18 cellular contexts compared by ENCODE assay signal in genomic region chr2:47277187-47277586, GRCh38.
A peak's percentile ranks its signal among the peaks of the same experiment; 100 is the strongest.
DNase-seq lines count a peak whose midpoint lies in the region; ATAC-seq, FAIRE-seq and TF ChIP-seq lines count a peak whose summit lies in the region.
"Had no signal": no experiment of that assay in that cellular context is flagged by ENCODE, and none has a peak within 500 bp of the region (broad histone marks: within the 10 kb centered on the region; RNA-seq: fewer than 3 reads in every experiment).

No MANE protein-coding gene starts in this region.

- no peak for TF ChIP-seq EP300 in H1 (IDR thresholded peaks at IDR 0.05; ENCODE audit: borderline replicate concordance in 1 of 2, low read depth in 2 of 2, low read length in 2 of 2)

- H4K91ac ChIP-seq in H1 (replicated peaks; ENCODE audit: insufficient read length, low read length) = no peak overlapping the region

- 0 out of 2 replicates have a peak overlapping the region, but pooled peaks have one; percentile 19 for H2BK5ac ChIP-seq in H1 (ENCODE audit: low read depth, low read length)

- H2BK120ac ChIP-seq in H1 (replicated peaks; ENCODE audit: low read depth, low read length) = no peak overlapping the region

- H3K4me1 ChIP-seq in RWPE2 (ENCODE audit: insufficient read depth, poor library complexity, severe bottlenecking) = peaks cover 5% of the 10 kb centered on the region
- no peaks in the 10 kb centered on the region; a peak in 3 of 7 replicates for H3K4me1 ChIP-seq in H1 (replicated peaks in 1 of 4; ENCODE audit: control insufficient read depth in 3 of 4, insufficient read depth in 4 of 4, low read length in 3 of 4)
- H3K4me1 ChIP-seq in keratinocyte (ENCODE audit: control insufficient read depth, extremely low read depth, insufficient read depth, low read length) = peaks cover 13% of the 10 kb centered on the region

- no peaks in the 10 kb centered on the region for H3K9me3 Mint-ChIP-seq in type B pancreatic cell
- H3K9me3 Mint-ChIP-seq: CD14-positive monocyte; CD8-positive, alpha-beta T cell had no signal

- H3K9me1 ChIP-seq in keratinocyte (ENCODE audit: control insufficient read depth, extremely low read depth, insufficient read depth, low read length) = no peaks in the 10 kb centered on the region

- TF ChIP-seq POLR2A in H1 (IDR thresholded peaks at IDR 0.05; ENCODE audit: control extremely low read depth in 1 of 2, low read depth in 2 of 2, low read length in 2 of 2) = no peak

- no peak overlapping the region for H3K4ac ChIP-seq in H1 (replicated peaks; ENCODE audit: insufficient read length, low read depth, low read length)

- no peak for TF ChIP-seq RAD21 in H1 (IDR thresholded peaks at IDR 0.05 in 1 of 2, conservative IDR thresholded peaks at IDR 0.05 in 1 of 2; ENCODE audit: low read depth in 2 of 2, low read length in 2 of 2)

- peak overlapping the region; percentile 21 for H3K27ac Mint-ChIP-seq in type B pancreatic cell
- H3K27ac Mint-ChIP-seq: CD14-positive monocyte; CD8-positive, alpha-beta T cell had no signal

- no peaks in the 10 kb centered on the region for H3K36me3 ChIP-seq in RWPE2 (ENCODE audit: low read depth)
- no peaks in the 10 kb centered on the region for H3K36me3 ChIP-seq in H1 (ENCODE audit: control insufficient read depth in 2 of 4, insufficient read depth in 4 of 4, low read length in 3 of 4)
- H3K36me3 ChIP-seq in keratinocyte (ENCODE audit: control insufficient read depth in 2 of 2, extremely low read depth in 1 of 2, insufficient read depth in 2 of 2, low read length in 2 of 2) = no peaks in the 10 kb centered on the region

- H3K9ac ChIP-seq in H1 (replicated peaks in 1 of 4; ENCODE audit: extremely low read depth in 1 of 4, low read depth in 3 of 4, low read length in 3 of 4) = no peak overlapping the region
- H3K9ac ChIP-seq in keratinocyte (ENCODE audit: control insufficient read depth, extremely low read depth, insufficient read depth, low read length) = no peak overlapping the region
- H3K9ac ChIP-seq: GM23248 had no signal

- no peak overlapping the region for H3K56ac ChIP-seq in H1 (replicated peaks; ENCODE audit: insufficient read length, low read depth, low read length)

- POLR2A ChIA-PET in H1 (lab: Charles Lee; ENCODE audit: partially characterized antibody) = no interaction called here

- H2BK20ac ChIP-seq in H1 (ENCODE audit: low read length) = no peak overlapping the region

- H3K27me3 ChIP-seq in RWPE2 (ENCODE audit: insufficient read depth, poor library complexity, severe bottlenecking) (no peaks in the 10 kb centered on the region), H1 (replicated peaks in 1 of 4; ENCODE audit: control insufficient read depth in 3 of 4, extremely low read depth in 1 of 4, insufficient read depth in 3 of 4, low read length in 3 of 4) (no peaks in the 10 kb centered on the region; a peak in 1 of 7 replicates), keratinocyte (ENCODE audit: control insufficient read depth, extremely low read depth, insufficient read depth, low read length) (no peaks in the 10 kb centered on the region)

- H4K20me1 ChIP-seq in H1 (replicated peaks in 1 of 2; ENCODE audit: control insufficient read depth in 1 of 2, insufficient read depth in 2 of 2, low read length in 2 of 2) (no peaks in the 10 kb centered on the region), keratinocyte (ENCODE audit: control insufficient read depth, extremely low read depth, insufficient read depth, low read length) (no peaks in the 10 kb centered on the region)

- H3K27ac ChIP-seq in RWPE2 (ENCODE audit: poor library complexity, severe bottlenecking) = no peak overlapping the region
- H3K27ac ChIP-seq in H1 (ENCODE audit: low read depth, low read length) = no peak overlapping the region
- no peak overlapping the region for H3K27ac ChIP-seq in keratinocyte (ENCODE audit: control insufficient read depth, insufficient read depth, low read length)
- H3K27ac ChIP-seq: GM23248 had no signal

- peak overlapping the region; percentile 20; the same call in 1 of the 2 replicates for H2BK15ac ChIP-seq in H1 (ENCODE audit: low read length)

- peak overlapping the region; percentile 76; the same call in 1 of the 2 replicates for H2AK5ac ChIP-seq in H1 (ENCODE audit: low read depth, low read length)

- no peak overlapping the region for H3K14ac ChIP-seq in H1 (ENCODE audit: insufficient read length)

- no peaks in the 10 kb centered on the region for H3K79me2 ChIP-seq in H1 (ENCODE audit: control insufficient read depth in 1 of 2, insufficient read depth in 2 of 2, low read length in 2 of 2)
- H3K79me2 ChIP-seq in keratinocyte (ENCODE audit: control insufficient read depth, insufficient read depth, low read length) = no peaks in the 10 kb centered on the region

- H3K4me1 Mint-ChIP-seq in type B pancreatic cell (ENCODE audit: unreplicated experiment) = peaks cover 11% of the 10 kb centered on the region

- FAIRE-seq in H1 (lab: Jason Lieb, UNC) (no peak), keratinocyte (lab: Jason Lieb, UNC) (peak; percentile 64)
- FAIRE-seq: D721Med, G401.6, GM12891 had no signal

- no peak overlapping the region for H3K4me2 ChIP-seq in H1 (ENCODE audit: insufficient read depth in 1 of 2, low read depth in 2 of 2, low read length in 2 of 2)
- peak overlapping the region; percentile 25 for H3K4me2 ChIP-seq in keratinocyte (ENCODE audit: control insufficient read depth, extremely low read depth, insufficient read depth, low read depth, low read length)

- H2BK12ac ChIP-seq in H1 (ENCODE audit: low read depth, low read length) = peak overlapping the region; percentile 91; the same call in 1 of the 2 replicates

- H3K4me3 ChIP-seq in RWPE2 (ENCODE audit: severe bottlenecking) (no peak overlapping the region), H1 (ENCODE audit: extremely low read depth in 1 of 4, insufficient read depth in 2 of 4, low read depth in 3 of 4, low read length in 4 of 4) (no peak overlapping the region), keratinocyte (ENCODE audit: control insufficient read depth in 2 of 3, extremely low read depth in 1 of 3, insufficient read depth in 2 of 3, low read depth in 1 of 3, low read length in 3 of 3) (no peak overlapping the region)
- H3K4me3 ChIP-seq: GM23248 had no signal

- H3K23me2 ChIP-seq in H1 (ENCODE audit: low read depth, low read length) = no peaks in the 10 kb centered on the region

- TF ChIP-seq CTCF in RWPE2 (IDR thresholded peaks at IDR 0.05; ENCODE audit: poor library complexity, severe bottlenecking) (no peak), H1 (IDR thresholded peaks at IDR 0.05; ENCODE audit: control extremely low read depth in 1 of 3, insufficient read depth in 1 of 3, low read depth in 1 of 3, low read length in 3 of 3) (no peak), keratinocyte (optimal IDR thresholded peaks at IDR 0.05 in 1 of 3, IDR thresholded peaks at IDR 0.05 in 1 of 3, conservative IDR thresholded peaks at IDR 0.05 in 1 of 3; ENCODE audit: extremely low read depth in 1 of 3, insufficient read depth in 2 of 3, low read length in 3 of 3) (no peak), type B pancreatic cell (conservative IDR thresholded peaks at IDR 0.05) (no peak)

- no peaks in the 10 kb centered on the region for H3K36me3 Mint-ChIP-seq in type B pancreatic cell
- H3K36me3 Mint-ChIP-seq: CD14-positive monocyte; CD8-positive, alpha-beta T cell had no signal

- H4K8ac ChIP-seq in H1 (ENCODE audit: extremely low read depth, insufficient read depth, low read length) = no peak overlapping the region

- H3K4me3 Mint-ChIP-seq in type B pancreatic cell = no peak overlapping the region
- H3K4me3 Mint-ChIP-seq: CD14-positive monocyte; CD8-positive, alpha-beta T cell had no signal

- H3K18ac ChIP-seq in H1 (ENCODE audit: extremely low read depth, low read length) = no peak overlapping the region

- dilution Hi-C loops in keratinocyte (cut with MboI; ENCODE audit: extremely low pct_ligation_motif_present, low sequenced_read_pairs) = no loop called here

- CTCF ChIA-PET in H1 (lab: Charles Lee; ENCODE audit: partially characterized antibody) = interaction anchor here (0.6 to 9.8 kb wide), 8 partner anchors 13 to 149 kb away, joined by 3 to 58 read pairs (median 4); no protein-coding TSS in a partner anchor

- H3K9me3 ChIP-seq in RWPE2 (ENCODE audit: severe bottlenecking) = no peaks in the 10 kb centered on the region
- no peaks in the 10 kb centered on the region for H3K9me3 ChIP-seq in H1 (ENCODE audit: insufficient read depth in 2 of 2, low read depth in 1 of 2, low read length in 1 of 2)
- no peaks in the 10 kb centered on the region for H3K9me3 ChIP-seq in keratinocyte (ENCODE audit: control insufficient read depth, low read depth, low read length)

- no peaks in the 10 kb centered on the region for H3K79me1 ChIP-seq in H1 (ENCODE audit: low read depth, low read length)

- H3K27me3 Mint-ChIP-seq in type B pancreatic cell = no peaks in the 10 kb centered on the region

- ATAC-seq in RWPE2 (ENCODE audit: low read depth) = peak; percentile 82
- ATAC-seq: CD8-positive, alpha-beta T cell had no signal

- H2AFZ ChIP-seq in H1 (ENCODE audit: low read length) = no peak overlapping the region
- no peak overlapping the region for H2AFZ ChIP-seq in keratinocyte (ENCODE audit: control insufficient read depth, low read length)
- H2AFZ ChIP-seq: GM23248 had no signal

- DNase-seq in RWPE2 (ENCODE audit: low spot score) (no peak), H1 (ENCODE audit: low read depth in 1 of 2, low spot score in 2 of 2) (no peak), keratinocyte (ENCODE audit: low read depth, low spot score) (no peak), type B pancreatic cell (ENCODE audit: extremely low spot score, unreplicated experiment) (no peak), mesenteric fat pad (ENCODE audit: low spot score) (no peak), NCI-H2081 (lab: John Stamatoyannopoulos, UW) (no peak), 8988T (no peak)
- DNase-seq: CD8-positive, alpha-beta T cell; COR-L47; DMS153; DMS79 treated with DMSO at 0.1 percent for 48 hours; EL; GM23248; H7 had no signal

- H3K23ac ChIP-seq in H1 (ENCODE audit: insufficient read length) = no peak overlapping the region

- H4K5ac ChIP-seq in H1 (ENCODE audit: insufficient read length, low read depth, low read length) = no peak overlapping the region

TF ChIP-seq in H1, 55 proteins besides CTCF, POLR2A, EP300 and RAD21 (continues in another document):
- TF ChIP-seq TAF1 (IDR thresholded peaks at IDR 0.05; ENCODE audit: low read depth, low read length) (no peak), BCL11A (IDR thresholded peaks at IDR 0.05; ENCODE audit: low read depth in 2 of 2, low read length in 2 of 2) (no peak), FOSL1 (IDR thresholded peaks at IDR 0.05; ENCODE audit: insufficient read depth, low read depth, low read length) (no peak), PHF8 (conservative IDR thresholded peaks at IDR 0.05; ENCODE audit: low read depth, low read length) (no peak), ATF3 (IDR thresholded peaks at IDR 0.05; ENCODE audit: insufficient read depth, low read depth, low read length) (no peak), ASH2L (IDR thresholded peaks at IDR 0.05; ENCODE audit: low read length) (no peak), TBP (IDR thresholded peaks at IDR 0.05; ENCODE audit: low read depth, low read length) (no peak), RFX5 (IDR thresholded peaks at IDR 0.05; ENCODE audit: borderline replicate concordance, low read depth, low read length) (no peak)
